In the genomic region with DNA sequence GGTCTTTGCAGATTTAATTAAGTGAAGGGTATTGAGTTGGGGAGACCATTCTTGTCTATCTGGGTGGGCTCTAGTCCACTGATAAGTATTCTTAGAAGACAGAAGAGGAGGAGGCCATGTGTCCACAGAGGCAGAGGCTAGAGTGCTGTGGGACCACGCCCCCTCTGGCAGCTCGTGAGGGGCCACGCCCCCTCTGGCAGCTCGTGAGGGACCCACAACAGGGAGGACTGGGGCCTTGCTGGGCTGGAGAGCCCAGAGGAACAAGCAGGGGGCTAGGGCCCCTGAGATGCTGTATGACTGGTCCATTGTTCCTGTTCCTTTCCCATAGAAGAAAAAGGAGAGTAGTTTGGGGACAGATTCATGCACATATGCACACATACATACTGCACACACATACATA, we compare ENCODE assay signal across 15 cellular contexts.
DNase-seq lines count a peak whose midpoint lies in the region; ATAC-seq and TF ChIP-seq lines count a peak whose summit lies in the region.
"Had no signal": no experiment of that assay in that cellular context is flagged by ENCODE, and none has a peak within 500 bp of the region (broad histone marks: within the 10 kb centered on the region; RNA-seq: fewer than 3 reads in every experiment).

No MANE protein-coding gene starts in this region.

- intact Hi-C loops in A673 (cut with micrococcal nuclease; ENCODE audit: unreplicated experiment), result no loop called here
- intact Hi-C loops in colonic mucosa (cut with DNase I), result no loop called here

- H3K27me3 Mint-ChIP-seq in H9 (ENCODE audit: low read depth), result peaks cover 9% of the 10 kb centered on the region
- H3K27me3 Mint-ChIP-seq: activated T-cell treated with anti-CD3 and anti-CD28 coated beads, Interleukin-2, amount 50 U/mL, for 24 hours; effector memory CD8-positive, alpha-beta T cell; stimulated activated naive CD8-positive, alpha-beta T cell treated with anti-CD3 and anti-CD28 coated beads, Interleukin-15, amount 100 ng/mL, for 72 hours had no signal

- TF ChIP-seq CTCF in A673 (conservative IDR thresholded peaks at IDR 0.05; ENCODE audit: low read depth, low read length) (no peak), H9 (conservative IDR thresholded peaks at IDR 0.05) (no peak), colonic mucosa (IDR thresholded peaks at IDR 0.05) (no peak)

- no peak overlapping the region for H2AFZ ChIP-seq in H9 (ENCODE audit: low read length)

- peak; percentile 30 for DNase-seq in A673 (ENCODE audit: low spot score)
- DNase-seq in H9, result peak; percentile 51
- DNase-seq in colonic mucosa, result peak; percentile 17
- DNase-seq in mesendoderm, result peak; percentile 15
- DNase-seq in GM03348 (ENCODE audit: low spot score), result no peak
- DNase-seq in COLO668 (lab: John Stamatoyannopoulos, UW; ENCODE audit: unreplicated experiment), result no peak
- DNase-seq: effector memory CD8-positive, alpha-beta T cell; naive B cell; NCI-H2029 treated with DMSO at 0.1 percent for 48 hours had no signal

- no peaks in the 10 kb centered on the region for H3K9me3 ChIP-seq in A673 (ENCODE audit: low read depth, low read length, poor library complexity, severe bottlenecking)
- no peaks in the 10 kb centered on the region for H3K9me3 ChIP-seq in H9 (ENCODE audit: control insufficient read depth, low read depth, low read length)
- no peaks in the 10 kb centered on the region for H3K9me3 ChIP-seq in colonic mucosa

- no peak for ATAC-seq in HG03135 (IDR thresholded peaks at IDR 0.05; ENCODE audit: unreplicated experiment)
- ATAC-seq: effector memory CD8-positive, alpha-beta T cell; stimulated activated naive CD8-positive, alpha-beta T cell treated with anti-CD3 and anti-CD28 coated beads, Interleukin-15, amount 100 ng/mL, for 72 hours had no signal

- POLR2A ChIA-PET in A673 (lab: Charles Lee; ENCODE audit: low non-redundant PET), result no interaction called here

- no peak overlapping the region for H3K14ac ChIP-seq in H9 (ENCODE audit: insufficient read depth, low read length)

- CTCF ChIA-PET in A673 (lab: Charles Lee), result interaction anchor here (0.6 kb wide), 1 partner anchor 404 kb away, joined by 3 read pairs; no protein-coding TSS in a partner anchor

- H3K27me3 ChIP-seq in A673 (replicated peaks; ENCODE audit: insufficient read depth, low read depth, low read length, poor library complexity), result no peaks in the 10 kb centered on the region
- no peaks in the 10 kb centered on the region for H3K27me3 ChIP-seq in H9 (ENCODE audit: insufficient read depth, low read length)
- H3K27me3 ChIP-seq in colonic mucosa, result no peaks in the 10 kb centered on the region
- no peaks in the 10 kb centered on the region for H3K27me3 ChIP-seq in mesendoderm (ENCODE audit: insufficient read depth, low read length, poor library complexity)
- H3K27me3 ChIP-seq: SJSA1 had no signal

- H3K27ac ChIP-seq in A673 (ENCODE audit: low read depth, low read length, poor library complexity, severe bottlenecking) (no peak overlapping the region), H9 (ENCODE audit: insufficient read length, low read depth, low read length) (no peak overlapping the region), colonic mucosa (no peak overlapping the region), mesendoderm (ENCODE audit: low read depth, low read length) (no peak overlapping the region)
- H3K27ac ChIP-seq: KMS-11, SJSA1 had no signal

- no peak overlapping the region for H3K4me3 Mint-ChIP-seq in H9
- H3K4me3 Mint-ChIP-seq: activated T-cell treated with anti-CD3 and anti-CD28 coated beads, Interleukin-2, amount 50 U/mL, for 24 hours; CD14-positive monocyte; effector memory CD8-positive, alpha-beta T cell; naive B cell; stimulated activated naive CD8-positive, alpha-beta T cell treated with anti-CD3 and anti-CD28 coated beads, Interleukin-15, amount 100 ng/mL, for 72 hours had no signal

- H2BK15ac ChIP-seq in H9 (ENCODE audit: low read depth, low read length) (no peak overlapping the region), mesendoderm (replicated peaks; ENCODE audit: low read depth) (no peak overlapping the region)

- H3K79me2 ChIP-seq in H9 (ENCODE audit: insufficient read depth, low read length) (no peaks in the 10 kb centered on the region), mesendoderm (ENCODE audit: control insufficient read depth, insufficient read depth, low read length) (no peaks in the 10 kb centered on the region)

- no peak overlapping the region for H3K23ac ChIP-seq in H9 (ENCODE audit: insufficient read length, low read depth, low read length)
- no peak overlapping the region for H3K23ac ChIP-seq in mesendoderm (ENCODE audit: low read length)

- no peak overlapping the region for H2BK120ac ChIP-seq in H9 (ENCODE audit: low read depth, low read length, poor library complexity, severe bottlenecking)
- H2BK120ac ChIP-seq in mesendoderm (ENCODE audit: low read depth, low read length), result no peak overlapping the region

- H3K23me2 ChIP-seq in H9 (ENCODE audit: insufficient read length, low read depth, low read length, poor library complexity, severe bottlenecking), result no peaks in the 10 kb centered on the region

- H2AK5ac ChIP-seq in H9 (ENCODE audit: insufficient read length, low read length) (no peak overlapping the region), mesendoderm (ENCODE audit: low read length) (no peak overlapping the region)

- H3K36me3 Mint-ChIP-seq in H9 (ENCODE audit: insufficient read depth in 1 of 3, low read depth in 3 of 3), result peaks cover 0 to 2% (median 0%) of the 10 kb centered on the region in 3 experiments; a peak in 1 of 7 replicates

- H4K5ac ChIP-seq in H9 (ENCODE audit: insufficient read length, low read depth, low read length) (no peak overlapping the region), mesendoderm (ENCODE audit: low read length) (no peak overlapping the region)

- no peak overlapping the region for H2BK5ac ChIP-seq in H9 (ENCODE audit: insufficient read length, low read length)
- H2BK5ac ChIP-seq in mesendoderm (ENCODE audit: low read length), result no peak overlapping the region

- BruUV-seq in A673 (replicated peaks; lab: Mats Ljungman, UMichigan), result no TSS peak

- H2BK20ac ChIP-seq in H9 (ENCODE audit: low read depth, low read length, poor library complexity, severe bottlenecking), result no peak overlapping the region

- H3K27ac Mint-ChIP-seq in H9, result no peak overlapping the region
- H3K27ac Mint-ChIP-seq: activated T-cell treated with anti-CD3 and anti-CD28 coated beads, Interleukin-2, amount 50 U/mL, for 24 hours; effector memory CD8-positive, alpha-beta T cell; naive B cell; stimulated activated naive CD8-positive, alpha-beta T cell treated with anti-CD3 and anti-CD28 coated beads, Interleukin-15, amount 100 ng/mL, for 72 hours had no signal

- no peak overlapping the region for H2BK12ac ChIP-seq in H9 (ENCODE audit: insufficient read length, low read depth, low read length)

- H3K9me3 Mint-ChIP-seq in H9, result peaks cover 7 to 40% of the 10 kb centered on the region in 2 experiments
- H3K9me3 Mint-ChIP-seq: activated T-cell treated with anti-CD3 and anti-CD28 coated beads, Interleukin-2, amount 50 U/mL, for 24 hours; effector memory CD8-positive, alpha-beta T cell had no signal

- no peaks in the 10 kb centered on the region for H3K36me3 ChIP-seq in A673 (ENCODE audit: insufficient read depth, low read length, poor library complexity, severe bottlenecking)
- H3K36me3 ChIP-seq in colonic mucosa, result no peaks in the 10 kb centered on the region
- H3K36me3 ChIP-seq in mesendoderm (ENCODE audit: control insufficient read depth, insufficient read depth, low read length), result no peaks in the 10 kb centered on the region
- H3K36me3 ChIP-seq: SJSA1 had no signal

- H3K4me3 ChIP-seq in A673 (ENCODE audit: low read depth, low read length, poor library complexity, severe bottlenecking), result no peak overlapping the region
- H3K4me3 ChIP-seq in colonic mucosa, result no peak overlapping the region
- no peak overlapping the region for H3K4me3 ChIP-seq in mesendoderm (ENCODE audit: low read length)
- H3K4me3 ChIP-seq: SJSA1 had no signal

- no CpG with 5 or more reads among the region's 4 CpGs for WGBS in H9 (ENCODE audit: extremely low coverage, insufficient read length, low lambda C conversion rate)
- WGBS in mesendoderm (ENCODE audit: extremely low coverage, insufficient coverage, low lambda C conversion rate), result no CpG with 5 or more reads among the region's 4 CpGs

- H3K4me2 ChIP-seq in H9 (ENCODE audit: insufficient read depth, insufficient read length, low read length) (no peak overlapping the region), mesendoderm (ENCODE audit: low read length) (no peak overlapping the region)
- H3K4me2 ChIP-seq: KMS-11 had no signal

- H3K4ac ChIP-seq in H9 (ENCODE audit: low read depth, low read length) (no peak overlapping the region), mesendoderm (ENCODE audit: low read depth, low read length) (no peak overlapping the region)

- H3K56ac ChIP-seq in H9 (ENCODE audit: insufficient read length, low read depth, low read length) (no peak overlapping the region), mesendoderm (ENCODE audit: low read length) (no peak overlapping the region)

- H4K8ac ChIP-seq in H9 (replicated peaks; ENCODE audit: insufficient read length, low read depth, low read length) (no peak overlapping the region), mesendoderm (ENCODE audit: low read depth, low read length) (no peak overlapping the region)

- H3K9ac ChIP-seq in H9 (ENCODE audit: extremely low read depth, insufficient read length, low read length), result no peak overlapping the region
- no peak overlapping the region for H3K9ac ChIP-seq in colonic mucosa (ENCODE audit: low read depth in 2 of 2, low read length in 2 of 2)
- no peak overlapping the region for H3K9ac ChIP-seq in mesendoderm (ENCODE audit: low read length)
- H3K9ac ChIP-seq: KMS-11 had no signal

- H3K4me1 ChIP-seq in A673 (ENCODE audit: insufficient read depth, low read length, poor library complexity, severe bottlenecking), result no peaks in the 10 kb centered on the region
- H3K4me1 ChIP-seq in H9 (ENCODE audit: insufficient read depth, low read length), result no peaks in the 10 kb centered on the region
- H3K4me1 ChIP-seq in colonic mucosa, result no peaks in the 10 kb centered on the region
- no peaks in the 10 kb centered on the region for H3K4me1 ChIP-seq in mesendoderm (ENCODE audit: control insufficient read depth, low read depth, low read length)

- no peaks in the 10 kb centered on the region for H3K79me1 ChIP-seq in H9 (ENCODE audit: insufficient read depth, low read depth, low read length, poor library complexity, severe bottlenecking)
- H3K79me1 ChIP-seq in mesendoderm (ENCODE audit: low read length), result no peaks in the 10 kb centered on the region

- no peak overlapping the region for H4K91ac ChIP-seq in H9 (ENCODE audit: insufficient read length, low read depth, low read length)

- H3T11ph ChIP-seq in H9 (ENCODE audit: low read length), result no peak overlapping the region

- peaks cover 0 to 2% of the 10 kb centered on the region in 2 experiments; a peak in 1 of 4 replicates for H3K4me1 Mint-ChIP-seq in H9
- H3K4me1 Mint-ChIP-seq: naive B cell had no signal

- no peak overlapping the region for H3K18ac ChIP-seq in H9 (ENCODE audit: insufficient read length, low read depth, low read length)
- H3K18ac ChIP-seq in mesendoderm (ENCODE audit: low read length), result no peak overlapping the region

- H4K20me1 ChIP-seq in H9 (ENCODE audit: control insufficient read depth, insufficient read depth, insufficient read length), result no peaks in the 10 kb centered on the region

Comparison
In these comparisons a context has a peak if more than half of its experiments do, and no peak if none do; other contexts are left out.
1. DNase-seq: peak in A673 (single experiment), H9 (single experiment), colonic mucosa (single experiment) and mesendoderm (single experiment); none in GM03348 (single experiment) and COLO668 (single experiment).